In the genomic region with DNA sequence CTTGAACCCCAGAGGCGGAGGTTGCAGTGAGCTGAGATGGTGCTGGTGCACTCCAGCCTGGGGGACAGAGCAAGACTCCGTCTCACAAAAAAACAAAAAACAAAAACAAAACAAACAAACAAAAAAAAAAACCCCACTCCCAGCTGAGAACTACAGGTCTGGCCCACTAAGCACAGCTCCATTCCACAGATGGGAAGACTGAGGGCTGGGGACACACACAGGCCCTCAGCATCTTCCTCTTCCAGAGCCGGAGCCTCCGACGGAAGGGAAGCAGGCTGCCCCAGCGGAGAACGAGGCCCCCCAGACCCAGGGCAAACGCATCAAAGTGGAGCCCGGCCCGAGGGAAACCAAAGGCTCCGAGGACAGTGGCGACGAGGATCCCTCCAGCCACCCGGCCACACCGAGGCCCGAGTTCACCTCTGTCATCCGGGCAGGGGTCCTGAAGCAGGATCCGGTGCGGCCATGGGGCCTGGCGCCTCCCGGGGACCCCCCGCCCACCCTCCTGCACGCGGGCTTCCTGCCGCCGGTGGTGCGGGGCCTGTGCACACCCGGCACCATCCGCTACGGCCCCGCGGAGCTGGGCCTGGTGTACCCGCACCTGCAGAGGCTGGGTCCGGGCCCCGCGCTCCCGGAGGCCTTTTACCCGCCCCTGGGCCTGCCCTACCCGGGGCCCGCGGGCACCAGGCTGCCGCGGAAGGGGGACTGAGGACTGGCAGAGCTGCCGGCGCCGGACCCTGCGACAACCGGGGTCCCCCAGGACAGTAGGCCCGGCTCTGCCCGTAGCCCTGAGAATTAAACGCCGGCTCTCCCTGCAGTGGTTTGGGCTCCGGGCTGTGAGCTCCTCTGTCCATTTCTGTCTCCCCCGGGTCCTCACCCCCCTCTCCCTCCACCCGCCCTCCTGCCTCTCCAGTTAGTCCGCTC, we compare ENCODE assay signal across 1 cellular context.
TF ChIP-seq lines count a peak whose summit lies in the region.

No MANE protein-coding gene starts in this region.

TF ChIP-seq in HepG2, 621 proteins besides CTCF, POLR2A, EP300 and RAD21:
- peak; percentile 86 for TF ChIP-seq ZNF629 (CRISPR knock-in tag; conservative IDR thresholded peaks at IDR 0.05)
- TF ChIP-seq ZNF547 (CRISPR knock-in tag; IDR thresholded peaks at IDR 0.05) = no peak
- no peak for TF ChIP-seq YEATS4 (CRISPR knock-in tag; IDR thresholded peaks at IDR 0.05; ENCODE audit: borderline replicate concordance)
- no peak for TF ChIP-seq POGZ (CRISPR knock-in tag; IDR thresholded peaks at IDR 0.05)
- TF ChIP-seq, protein P1, sequence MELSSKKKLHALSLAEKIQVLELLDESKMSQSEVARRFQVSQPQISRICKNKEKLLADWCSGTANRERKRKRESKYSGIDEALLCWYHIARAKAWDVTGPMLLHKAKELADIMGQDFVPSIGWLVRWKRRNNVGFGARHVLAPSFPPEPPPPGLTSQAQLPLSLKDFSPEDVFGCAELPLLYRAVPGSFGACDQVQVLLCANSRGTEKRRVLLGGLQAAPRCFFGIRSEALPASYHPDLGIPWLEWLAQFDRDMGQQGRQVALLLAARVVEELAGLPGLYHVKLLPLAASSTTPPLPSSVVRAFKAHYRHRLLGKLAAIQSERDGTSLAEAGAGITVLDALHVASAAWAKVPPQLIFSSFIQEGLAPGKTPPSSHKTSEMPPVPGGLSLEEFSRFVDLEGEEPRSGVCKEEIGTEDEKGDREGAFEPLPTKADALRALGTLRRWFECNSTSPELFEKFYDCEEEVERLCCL (CRISPR knock-in tag; IDR thresholded peaks at IDR 0.05; ENCODE audit: borderline replicate concordance) = no peak
